In genomic region chr3:32198011-32198410, GRCh38 we compare ENCODE assay signal across 33 cellular contexts.
"Had no signal": no experiment of that assay in that cellular context is flagged by ENCODE, and none has a peak within 500 bp of the region (broad histone marks: within the 10 kb centered on the region; RNA-seq: fewer than 3 reads in every experiment).

No MANE protein-coding gene starts in this region.

- DNase-seq: Karpas-422, Kasumi-1, MG63, MM.1S, NCI-H1048, NCI-H1092, NCI-H1092 treated with DMSO at 0.1 percent for 48 hours, NCI-H1105, NCI-H1105 treated with DMSO at 0.1 percent for 48 hours, NCI-H1417, NCI-H1417 treated with DMSO at 0.1 percent for 48 hours, NCI-H1436, NCI-H1436 treated with DMSO at 0.1 percent for 48 hours, NCI-H146, NCI-H1694, NCI-H1694 treated with DMSO at 0.1 percent for 48 hours, NCI-H187, NCI-H187 treated with DMSO at 0.1 percent for 48 hours, NCI-H1930, NCI-H2029, NCI-H2029 treated with DMSO at 0.1 percent for 48 hours, NCI-H2081, NCI-H2081 treated with DMSO at 0.1 percent for 48 hours, NCI-H2107, NCI-H2171, NCI-H2171 treated with DMSO at 0.1 percent for 48 hours, NCI-H2227 treated with DMSO at 0.1 percent for 48 hours, NCI-H226, NCI-H345, NCI-H446, NCI-H446 treated with DMSO at 0.1 percent for 48 hours, NCI-H510A, NCI-H510A treated with DMSO at 0.1 percent for 48 hours had no signal
